Comparison of ENCODE assay signal across 7 cellular contexts in genomic region chr11:89063351-89064000, GRCh38. TPM values are rescaled to one million over a fixed set of nuclear protein-coding genes. Genes with fewer than 3 reads are reported as not detected.
"Had no signal": no experiment of that assay in that cellular context is flagged by ENCODE, and none has a peak within 500 bp of the region (broad histone marks: within the 10 kb centered on the region; RNA-seq: fewer than 3 reads in every experiment).

No MANE protein-coding gene starts in this region.

RNA-seq across cellular contexts. Expression of gene GRM5, which starts 2.3 kb away (rescaled TPM):
- total RNA-seq: activated CD4-positive, alpha-beta T cell treated with anti-CD3 and anti-CD28 coated beads for 36 hours; fibroblast of lung; left ventricle myocardium superior; naive thymus-derived CD8-positive, alpha-beta T cell; skeletal muscle tissue; T-helper 2 cell treated with Interferon-gamma antibody and Interleukin-4, amounts not matched to agents 100 ng/mL and 5 ng/mL, for 36 hours had no signal
- polyA plus RNA-seq: cardiac muscle cell; naive thymus-derived CD8-positive, alpha-beta T cell had no signal
